ENCODE assay signal across 27 cellular contexts in the genomic region with DNA sequence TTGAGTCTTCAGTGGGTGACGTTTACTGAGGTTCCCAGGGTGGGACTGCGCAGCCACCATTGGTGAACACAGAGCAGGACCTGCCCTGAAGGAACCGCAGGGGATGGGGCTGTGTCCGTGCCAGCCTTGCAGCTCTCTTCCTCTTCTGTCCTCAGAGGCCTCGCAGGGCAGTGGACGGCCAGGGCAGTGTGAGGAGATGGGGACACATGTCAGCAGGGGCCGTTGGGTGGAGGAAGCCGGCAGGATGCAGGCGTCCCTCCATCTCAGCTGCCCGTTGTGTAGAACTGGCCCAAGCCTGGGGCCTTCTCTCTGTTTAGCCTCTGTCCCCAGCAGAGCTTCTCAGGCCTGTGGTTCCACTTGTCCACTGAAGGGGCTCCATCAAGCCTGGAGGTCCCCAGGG. TPM values are rescaled to one million over a fixed set of nuclear protein-coding genes. Genes with fewer than 3 reads are reported as not detected.
"Had no signal": no experiment of that assay in that cellular context is flagged by ENCODE, and none has a peak within 500 bp of the region (broad histone marks: within the 10 kb centered on the region; RNA-seq: fewer than 3 reads in every experiment).

No MANE protein-coding gene starts in this region.

- FAIRE-seq: HepG2, RCC 7860 had no signal

- H3K4me3 ChIP-seq: MG63, SJSA1, SK-N-MC had no signal

- ATAC-seq: HepG2 had no signal

- H3K9me3 ChIP-seq: MG63 had no signal

- H3K4me1 ChIP-seq: SJSA1 had no signal

- H3K36me3 ChIP-seq: MG63, SJSA1 had no signal

- H3K27me3 ChIP-seq: MG63, SJSA1 had no signal

- DNase-seq: IMR-90, Karpas-422, KG1, MG63, NCI-H1092, NCI-H1105 treated with DMSO at 0.1 percent for 48 hours, NCI-H1417 treated with DMSO at 0.1 percent for 48 hours, NCI-H146, NCI-H1694 treated with DMSO at 0.1 percent for 48 hours, NCI-H1930, NCI-H2081, NCI-H2107, NCI-H2171, NCI-H226, NCI-H446, NCI-H510A, NCI-H524 treated with DMSO at 0.1 percent for 48 hours, NCI-H69, NCI-H774, Right ventricle myocardium superior, RPMI8226, SIG-M5 had no signal

- H3K27ac ChIP-seq: SJSA1, SK-N-MC had no signal

RNA-seq across cellular contexts. Expression of a gene that starts 53.6 kb away (rescaled TPM):
- total RNA-seq: HepG2, HT1080, IMR-90, SJSA1 had no signal
- polyA plus RNA-seq: HepG2, IMR-90 had no signal
